19 cellular contexts compared by ENCODE assay signal in the genomic region with DNA sequence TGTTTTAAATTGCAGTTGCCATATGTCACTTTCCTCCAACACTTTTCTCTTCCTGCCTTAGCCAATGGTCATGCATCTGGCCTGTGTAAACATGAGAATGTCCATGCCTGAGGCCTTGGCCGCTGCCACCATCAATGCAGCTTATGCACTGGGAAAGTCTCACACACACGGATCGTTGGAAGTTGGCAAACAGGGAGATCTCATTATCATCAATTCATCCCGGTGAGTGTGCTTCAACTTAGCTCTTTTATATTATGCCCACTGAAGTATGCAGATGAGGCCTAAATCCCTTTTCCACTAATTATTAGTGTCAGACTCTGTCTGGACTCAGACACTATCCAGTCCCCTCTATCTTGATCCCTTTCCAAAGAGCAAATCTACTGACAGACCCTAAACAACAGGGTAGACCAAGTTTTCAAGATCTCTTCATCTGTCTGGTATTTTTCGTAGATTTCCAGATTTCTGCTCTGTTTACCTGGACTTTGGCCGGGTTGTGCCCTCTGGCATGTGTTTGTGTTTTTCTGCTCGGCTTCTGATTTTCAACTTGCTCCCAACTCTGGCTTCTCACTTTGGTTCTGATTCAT. TPM values are rescaled to one million over a fixed set of nuclear protein-coding genes. Genes with fewer than 3 reads are reported as not detected.
"Had no signal": no experiment of that assay in that cellular context is flagged by ENCODE, and none has a peak within 500 bp of the region (broad histone marks: within the 10 kb centered on the region; RNA-seq: fewer than 3 reads in every experiment).

No MANE protein-coding gene starts in this region.

- H3K4me1 ChIP-seq: lower lobe of right lung, tibial artery had no signal

- H3K4me1 Mint-ChIP-seq: activated naive CD8-positive, alpha-beta T cell treated with anti-CD3 and anti-CD28 coated beads for 36 hours; stimulated activated memory B cell treated with anti-CD40 and anti-IgM and Interleukin-4, amounts not matched to agents 10 μg/mL and 1 μg/mL and 100 μg/mL, for 72 hours had no signal

- ATAC-seq: activated CD8-positive, alpha-beta T cell treated with anti-CD3 and anti-CD28 coated beads for 36 hours; activated T-cell treated with anti-CD3 and anti-CD28 coated beads, Interleukin-2, amount 50 U/mL, for 72 hours; lower lobe of right lung; stimulated activated memory B cell treated with anti-CD40 and anti-IgM and Interleukin-4, amounts not matched to agents 10 μg/mL and 1 μg/mL and 100 μg/mL, for 72 hours had no signal

- H3K27me3 ChIP-seq: hepatocyte, tibial artery had no signal

- H3K27ac ChIP-seq: hepatocyte, lower lobe of right lung, tibial artery, VCaP had no signal

- H3K27me3 Mint-ChIP-seq: activated CD8-positive, alpha-beta T cell treated with anti-CD3 and anti-CD28 coated beads for 36 hours; activated naive CD8-positive, alpha-beta T cell treated with anti-CD3 and anti-CD28 coated beads for 36 hours; stimulated activated memory B cell treated with anti-CD40 and anti-IgM and Interleukin-4, amounts not matched to agents 10 μg/mL and 1 μg/mL and 100 μg/mL, for 72 hours had no signal

- H3K9me3 Mint-ChIP-seq: activated CD8-positive, alpha-beta T cell treated with anti-CD3 and anti-CD28 coated beads for 36 hours; activated naive CD8-positive, alpha-beta T cell treated with anti-CD3 and anti-CD28 coated beads for 36 hours; activated T-cell treated with anti-CD3 and anti-CD28 coated beads, Interleukin-2, amount 50 U/mL, for 72 hours; stimulated activated memory B cell treated with anti-CD40 and anti-IgM and Interleukin-4, amounts not matched to agents 10 μg/mL and 1 μg/mL and 100 μg/mL, for 72 hours had no signal

- H3K4me3 ChIP-seq: hepatocyte, lower lobe of right lung, tibial artery had no signal

- DNase-seq: activated CD4-positive, alpha-beta T cell treated with anti-CD3 and anti-CD28 coated beads for 4 hours; activated CD8-positive, alpha-beta memory T cell treated with anti-CD3 and anti-CD28 coated beads, Interleukin-2, amount 50 U/mL, for 4 hours; activated CD8-positive, alpha-beta T cell treated with anti-CD3 and anti-CD28 coated beads for 36 hours; activated gamma-delta T cell treated with Interleukin-2 at 50 U/mL for 16 hours; activated naive CD8-positive, alpha-beta T cell treated with anti-CD3 and anti-CD28 coated beads for 36 hours; activated T-cell treated with anti-CD3 and anti-CD28 coated beads, Interleukin-2, amount 50 U/mL, for 72 hours; anterior cingulate cortex; endodermal cell; lower lobe of right lung; midbrain; small intestine; T-helper 9 cell; tibial artery had no signal

- H3K36me3 ChIP-seq: lower lobe of right lung, tibial artery had no signal

- H3K4me3 Mint-ChIP-seq: activated CD8-positive, alpha-beta T cell treated with anti-CD3 and anti-CD28 coated beads for 36 hours; activated naive CD8-positive, alpha-beta T cell treated with anti-CD3 and anti-CD28 coated beads for 36 hours; activated T-cell treated with anti-CD3 and anti-CD28 coated beads, Interleukin-2, amount 50 U/mL, for 72 hours; endodermal cell; stimulated activated memory B cell treated with anti-CD40 and anti-IgM and Interleukin-4, amounts not matched to agents 10 μg/mL and 1 μg/mL and 100 μg/mL, for 72 hours had no signal

- H3K27ac Mint-ChIP-seq: activated CD8-positive, alpha-beta T cell treated with anti-CD3 and anti-CD28 coated beads for 36 hours; activated naive CD8-positive, alpha-beta T cell treated with anti-CD3 and anti-CD28 coated beads for 36 hours; activated T-cell treated with anti-CD3 and anti-CD28 coated beads, Interleukin-2, amount 50 U/mL, for 72 hours; endodermal cell; stimulated activated memory B cell treated with anti-CD40 and anti-IgM and Interleukin-4, amounts not matched to agents 10 μg/mL and 1 μg/mL and 100 μg/mL, for 72 hours had no signal

- H3K9me3 ChIP-seq: lower lobe of right lung, tibial artery had no signal

RNA-seq across cellular contexts. Expression of gene CCDC38, which starts 24.0 kb away (rescaled TPM):
- total RNA-seq: cerebellum, dermis microvascular lymphatic vessel endothelial cell, hepatocyte, kidney epithelial cell had no signal
